Comparison of ENCODE assay signal across 8 cellular contexts in the genomic region with DNA sequence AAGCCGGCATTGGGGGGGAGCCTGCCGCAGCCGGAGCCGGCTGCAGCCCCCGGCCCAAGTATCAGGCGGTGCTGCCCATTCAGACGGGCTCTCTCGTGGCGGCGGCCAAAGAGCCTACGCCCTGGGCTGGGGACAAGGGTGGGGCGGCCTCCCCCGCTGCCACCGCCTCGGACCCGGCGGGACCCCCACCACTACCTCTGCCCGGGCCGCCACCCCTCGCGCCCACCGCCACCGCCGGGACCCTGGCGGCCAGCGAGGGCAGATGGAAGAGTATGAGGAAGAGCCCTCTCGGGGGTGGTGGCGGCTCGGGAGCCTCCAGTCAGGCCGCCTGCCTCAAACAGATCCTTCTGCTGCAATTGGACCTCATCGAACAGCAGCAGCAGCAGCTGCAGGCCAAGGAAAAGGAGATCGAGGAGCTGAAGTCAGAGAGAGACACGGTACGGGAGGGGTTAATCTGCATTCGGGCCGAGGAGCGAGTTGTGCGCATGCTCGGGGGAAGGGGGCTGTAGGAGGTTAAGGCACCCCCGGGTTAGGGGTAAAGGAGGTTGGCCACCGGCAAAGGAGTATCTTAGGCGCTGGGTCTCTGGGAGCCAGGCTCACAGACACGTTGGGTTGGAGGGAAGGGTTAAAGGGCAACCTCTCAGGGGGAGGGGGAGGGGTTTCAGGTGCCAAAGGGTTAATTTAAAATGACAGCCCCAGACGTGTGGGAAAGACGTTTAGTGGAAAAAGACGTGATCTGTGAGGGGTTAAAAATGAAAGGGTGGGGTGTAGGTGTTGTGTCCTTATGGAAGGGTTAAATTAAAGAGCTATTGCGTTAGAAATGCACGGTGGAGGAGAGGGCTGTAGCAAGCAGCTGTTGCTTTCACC. TPM values are rescaled to one million over a fixed set of nuclear protein-coding genes. Genes with fewer than 3 reads are reported as not detected.
DNase-seq lines count a peak whose midpoint lies in the region; ATAC-seq, FAIRE-seq and TF ChIP-seq lines count a peak whose summit lies in the region.

No MANE protein-coding gene starts in this region.

- H2BK12ac ChIP-seq in H1 (ENCODE audit: low read depth, low read length), result no peak overlapping the region

- no peak for TF ChIP-seq CTCF in HFF-Myc (IDR thresholded peaks at IDR 0.05; ENCODE audit: low read depth, low read length, missing control alignments)
- no peak for TF ChIP-seq CTCF in H1 (IDR thresholded peaks at IDR 0.05; ENCODE audit: control extremely low read depth in 1 of 3, insufficient read depth in 1 of 3, low read depth in 1 of 3, low read length in 3 of 3)
- TF ChIP-seq CTCF in mesothelial cell of epicardium (IDR thresholded peaks at IDR 0.05; ENCODE audit: unreplicated experiment), result no peak
- TF ChIP-seq CTCF in suprapubic skin (IDR thresholded peaks at IDR 0.05), result peak in 1 of 2 donors; percentile 6

- H3K27ac ChIP-seq in H1 (ENCODE audit: low read depth, low read length), result peak overlapping the region; percentile 80
- H3K27ac ChIP-seq in suprapubic skin, result peak overlapping the region; percentile 99

- H3K4me1 Mint-ChIP-seq in mesothelial cell of epicardium, result peaks cover 27% of the 10 kb centered on the region

- no peaks in the 10 kb centered on the region for H3K9me3 Mint-ChIP-seq in mesothelial cell of epicardium

- DNase-seq in ELF-1 (ENCODE audit: low read depth, low spot score) (peak; percentile 89), HFF-Myc (ENCODE audit: extremely low read depth, low read depth) (no peak), NCI-H345 (lab: John Stamatoyannopoulos, UW) (peak; percentile 53), H1 (ENCODE audit: low read depth in 1 of 2, low spot score in 2 of 2) (peak in 1 of 2 experiments; percentile 85), mesothelial cell of epicardium (ENCODE audit: low spot score in 2 of 2, unreplicated experiment in 2 of 2) (peak; percentile 53 to 67), suprapubic skin (ENCODE audit: low spot score in 2 of 2) (no peak)
- DNase-seq in activated CD4-positive, alpha-beta T cell treated with anti-CD3 and anti-CD28 coated beads, Interleukin-2, amount 50 U/mL, for 1 hour, result peak; percentile 49

- CTCF ChIA-PET in H1 (lab: Charles Lee; ENCODE audit: partially characterized antibody), result interaction anchor here (0.6 to 14.0 kb wide), 19 partner anchors 9 to 222 kb away, joined by 3 to 135 read pairs (median 4); a partner anchor contains a TSS

- H4K5ac ChIP-seq in H1 (ENCODE audit: insufficient read length, low read depth, low read length), result peak overlapping the region; percentile 70

- H2AFZ ChIP-seq in H1 (ENCODE audit: low read length), result no peak overlapping the region

- no peak for ATAC-seq in GM18520 (IDR thresholded peaks at IDR 0.05; ENCODE audit: unreplicated experiment)

- H3K27me3 ChIP-seq in H1 (replicated peaks in 1 of 4; ENCODE audit: control insufficient read depth in 3 of 4, extremely low read depth in 1 of 4, insufficient read depth in 3 of 4, low read length in 3 of 4) (no peaks in the 10 kb centered on the region; a peak in 1 of 7 replicates), suprapubic skin (no peaks in the 10 kb centered on the region)

- peaks cover 16% of the 10 kb centered on the region; the same call in 1 of the 2 replicates for H3K79me1 ChIP-seq in H1 (ENCODE audit: low read depth, low read length)

- TF ChIP-seq RAD21 in H1 (IDR thresholded peaks at IDR 0.05 in 1 of 2, conservative IDR thresholded peaks at IDR 0.05 in 1 of 2; ENCODE audit: low read depth in 2 of 2, low read length in 2 of 2), result 0 out of 4 replicates have a peak, but pooled peaks of 1 of the 2 experiments have one; percentile 6

- H2AK5ac ChIP-seq in H1 (ENCODE audit: low read depth, low read length), result no peak overlapping the region

- TF ChIP-seq EP300 in H1 (IDR thresholded peaks at IDR 0.05; ENCODE audit: borderline replicate concordance in 1 of 2, low read depth in 2 of 2, low read length in 2 of 2), result no peak
- no peak for TF ChIP-seq EP300 in suprapubic skin (IDR thresholded peaks at IDR 0.05)

- peak overlapping the region; percentile 95 for H3K27ac Mint-ChIP-seq in mesothelial cell of epicardium

- no peaks in the 10 kb centered on the region for H3K9me3 ChIP-seq in H1 (ENCODE audit: insufficient read depth in 2 of 2, low read depth in 1 of 2, low read length in 1 of 2)
- no peaks in the 10 kb centered on the region for H3K9me3 ChIP-seq in suprapubic skin

- peaks cover 17% of the 10 kb centered on the region for H3K36me3 Mint-ChIP-seq in mesothelial cell of epicardium

- H3K56ac ChIP-seq in H1 (replicated peaks; ENCODE audit: insufficient read length, low read depth, low read length), result peak overlapping the region; percentile 86

- peak overlapping the region; percentile 81 for H4K91ac ChIP-seq in H1 (replicated peaks; ENCODE audit: insufficient read length, low read length)

- peak overlapping the region; percentile 84 to 90 for H3K4me2 ChIP-seq in H1 (ENCODE audit: insufficient read depth in 1 of 2, low read depth in 2 of 2, low read length in 2 of 2)

- H3K4ac ChIP-seq in H1 (replicated peaks; ENCODE audit: insufficient read length, low read depth, low read length), result no peak overlapping the region

- no peak overlapping the region for H2BK20ac ChIP-seq in H1 (ENCODE audit: low read length)

- H2BK5ac ChIP-seq in H1 (ENCODE audit: low read depth, low read length), result 0 out of 2 replicates have a peak overlapping the region, but pooled peaks have one; percentile 81

- H4K20me1 ChIP-seq in H1 (replicated peaks in 1 of 2; ENCODE audit: control insufficient read depth in 1 of 2, insufficient read depth in 2 of 2, low read length in 2 of 2), result peaks cover 4 to 13% of the 10 kb centered on the region in 2 experiments

- H3K36me3 ChIP-seq in H1 (ENCODE audit: control insufficient read depth in 2 of 4, insufficient read depth in 4 of 4, low read length in 3 of 4), result peaks cover 12 to 29% (median 16%) of the 10 kb centered on the region in 4 experiments
- H3K36me3 ChIP-seq in suprapubic skin, result peaks cover 28% of the 10 kb centered on the region

- WGBS in H1 (ENCODE audit: extremely low coverage in 1 of 2, insufficient coverage in 1 of 2, insufficient read length in 1 of 2, insufficient replicate concordance in 2 of 2, low coverage in 1 of 2, low lambda C conversion rate in 2 of 2, missing lambda C conversion rate in 1 of 2), 2 experiments, result 0 to 100% methylated on average over 1 to 31 of the region's 48 CpGs
- 1% methylated on average over 34 of the region's 48 CpGs for WGBS in suprapubic skin

- H2BK120ac ChIP-seq in H1 (replicated peaks; ENCODE audit: low read depth, low read length), result no peak overlapping the region

- 0 out of 3 replicates have a peak, but pooled peaks of 1 of the 2 experiments have one; percentile 23 for TF ChIP-seq POLR2A in H1 (IDR thresholded peaks at IDR 0.05; ENCODE audit: control extremely low read depth in 1 of 2, low read depth in 2 of 2, low read length in 2 of 2)
- no peak for TF ChIP-seq POLR2A in suprapubic skin (IDR thresholded peaks at IDR 0.05)

- peak overlapping the region; percentile 60 for H3K18ac ChIP-seq in H1 (ENCODE audit: extremely low read depth, low read length)

- H3K14ac ChIP-seq in H1 (ENCODE audit: insufficient read length), result no peak overlapping the region

- POLR2A ChIA-PET in H1 (lab: Charles Lee; ENCODE audit: partially characterized antibody), result interaction anchor here (0.9 to 16.7 kb wide), 27 partner anchors 10 to 184 kb away, joined by 3 to 399 read pairs (median 6); a partner anchor contains a TSS

- H3K23ac ChIP-seq in H1 (ENCODE audit: insufficient read length), result no peak overlapping the region

- H3K4me3 ChIP-seq in HFF-Myc (replicated peaks; ENCODE audit: low read depth, low read length) (peak overlapping the region; percentile 91), H1 (ENCODE audit: extremely low read depth in 1 of 4, insufficient read depth in 2 of 4, low read depth in 3 of 4, low read length in 4 of 4) (peak overlapping the region; percentile 80 to 91 (median 86)), suprapubic skin (peak overlapping the region; percentile 99)

- H3K9ac ChIP-seq in H1 (replicated peaks in 1 of 4; ENCODE audit: extremely low read depth in 1 of 4, low read depth in 3 of 4, low read length in 3 of 4), result peak overlapping the region; percentile 76 to 94 (median 80); a peak in 6 of 7 replicates

- peaks cover 0 to 3% (median under 1%) of the 10 kb centered on the region in 4 experiments; a peak in 2 of 7 replicates for H3K4me1 ChIP-seq in H1 (replicated peaks in 1 of 4; ENCODE audit: control insufficient read depth in 3 of 4, insufficient read depth in 4 of 4, low read length in 3 of 4)
- H3K4me1 ChIP-seq in suprapubic skin, result peaks cover 38% of the 10 kb centered on the region

- 0 out of 2 replicates have a peak overlapping the region, but pooled peaks have one; percentile 19 for H2BK15ac ChIP-seq in H1 (ENCODE audit: low read length)

- H3K79me2 ChIP-seq in H1 (ENCODE audit: control insufficient read depth in 1 of 2, insufficient read depth in 2 of 2, low read length in 2 of 2), result peaks cover 22 to 68% of the 10 kb centered on the region in 2 experiments

- H3K27me3 Mint-ChIP-seq in mesothelial cell of epicardium (ENCODE audit: low read depth), result no peaks in the 10 kb centered on the region

- peak overlapping the region; percentile 98 for H3K4me3 Mint-ChIP-seq in mesothelial cell of epicardium

- H4K8ac ChIP-seq in H1 (ENCODE audit: extremely low read depth, insufficient read depth, low read length), result peak overlapping the region; percentile 73

- no peak for FAIRE-seq in H1 (lab: Jason Lieb, UNC)

- H3K23me2 ChIP-seq in H1 (ENCODE audit: low read depth, low read length), result peaks cover 17% of the 10 kb centered on the region; the same call in 1 of the 2 replicates

RNA-seq across cellular contexts. Expression of a gene that starts 1.4 kb away (rescaled TPM):
- 66.5 and 69.2 TPM in 2 replicates for total RNA-seq in H1 (2021; fragmentation: NEBNext Ultra II Directional; extraction: Animal tissue kit (Norgen Biotek cat#: 25700))
- 18.2 and 24.1 TPM in 2 replicates for polyA plus RNA-seq in H1 (2011; rRNA removed)
- 39.2 TPM for polyA plus RNA-seq in H1 (2011; cell fraction: cytosol; rRNA removed)
- 50.9 TPM for polyA plus RNA-seq in H1 (2011; cell fraction: nucleus; rRNA removed)
- polyA plus RNA-seq in H1 (2012, experiment 1 of 2), result 47.3 to 75.1 TPM (median 51.3 TPM) in 4 replicates
- 24.4 TPM for polyA plus RNA-seq in H1 (2012, experiment 2 of 2)
- 59.8 TPM for polyA plus RNA-seq in H1 (2013, experiment 1 of 2)
- 53.4 TPM for polyA plus RNA-seq in H1 (2013, experiment 2 of 2)
- 35.9 and 42.1 TPM in 2 replicates for polyA minus RNA-seq in H1 (2011; rRNA and poly(A)+ RNA removed)
- polyA minus RNA-seq in H1 (2011; cell fraction: cytosol; rRNA and poly(A)+ RNA removed), result 35.1 TPM
- polyA minus RNA-seq in H1 (2011; cell fraction: nucleus; rRNA and poly(A)+ RNA removed), result 36.6 TPM
- total RNA-seq in mesothelial cell of epicardium (132 to 139 TPM (median 135 TPM) in 3 replicates), suprapubic skin (100 to 1,000 TPM in 1 of 4 donors, 10 to 100 TPM in 3; 69.3 to 166 (median 86.9) TPM)

RNA-seq across cellular contexts. Expression of a gene that starts 17.2 kb away (rescaled TPM):
- 114 and 116 TPM in 2 replicates for total RNA-seq in H1 (2021; fragmentation: NEBNext Ultra II Directional; extraction: Animal tissue kit (Norgen Biotek cat#: 25700))
- polyA plus RNA-seq in H1 (2011; rRNA removed), result 80.2 and 85.7 TPM in 2 replicates
- 63.6 TPM for polyA plus RNA-seq in H1 (2011; cell fraction: cytosol; rRNA removed)
- polyA plus RNA-seq in H1 (2011; cell fraction: nucleus; rRNA removed), result 136 TPM
- 79.5 to 94.5 TPM (median 87.8 TPM) in 4 replicates for polyA plus RNA-seq in H1 (2012, experiment 1 of 2)
- 49.9 TPM for polyA plus RNA-seq in H1 (2012, experiment 2 of 2)
- polyA plus RNA-seq in H1 (2013, experiment 1 of 2), result 60.2 TPM
- 58.7 TPM for polyA plus RNA-seq in H1 (2013, experiment 2 of 2)
- polyA minus RNA-seq in H1 (2011; rRNA and poly(A)+ RNA removed), result 76.1 and 78.3 TPM in 2 replicates
- polyA minus RNA-seq in H1 (2011; cell fraction: cytosol; rRNA and poly(A)+ RNA removed), result 36.5 TPM
- 81.4 TPM for polyA minus RNA-seq in H1 (2011; cell fraction: nucleus; rRNA and poly(A)+ RNA removed)
- total RNA-seq in mesothelial cell of epicardium (103 to 107 TPM (median 107 TPM) in 3 replicates), suprapubic skin (10 to 100 TPM; 42.9 to 92.5 (median 61.2) TPM)

RNA-seq across cellular contexts. Expression of a gene that starts 22.8 kb away (rescaled TPM):
- 4.3 and 4.6 TPM in 2 replicates for total RNA-seq in H1 (2021; fragmentation: NEBNext Ultra II Directional; extraction: Animal tissue kit (Norgen Biotek cat#: 25700))
- 1.5 and 3.4 TPM in 2 replicates for polyA plus RNA-seq in H1 (2011; rRNA removed)
- polyA plus RNA-seq in H1 (2011; cell fraction: cytosol; rRNA removed), result 0.79 TPM
- 4.7 TPM for polyA plus RNA-seq in H1 (2011; cell fraction: nucleus; rRNA removed)
- polyA plus RNA-seq in H1 (2012, experiment 1 of 2), result 5.4 to 7.1 TPM (median 6.1 TPM) in 4 replicates
- 6.5 TPM for polyA plus RNA-seq in H1 (2012, experiment 2 of 2)
- 3.1 TPM for polyA plus RNA-seq in H1 (2013, experiment 1 of 2)
- polyA plus RNA-seq in H1 (2013, experiment 2 of 2), result 3.0 TPM
- 1.4 and 2.9 TPM in 2 replicates for polyA minus RNA-seq in H1 (2011; rRNA and poly(A)+ RNA removed)
- 2.5 TPM for polyA minus RNA-seq in H1 (2011; cell fraction: cytosol; rRNA and poly(A)+ RNA removed)
- polyA minus RNA-seq in H1 (2011; cell fraction: nucleus; rRNA and poly(A)+ RNA removed), result 2.7 TPM
- 2.4 to 2.6 TPM (median 2.6 TPM) in 3 replicates for total RNA-seq in mesothelial cell of epicardium
- total RNA-seq in suprapubic skin, result 100 to 1,000 TPM in 2 of 4 donors, 10 to 100 TPM in 2; 62.1 to 184 (median 96.0) TPM

RNA-seq across cellular contexts. Expression of a gene that starts 54.1 kb away (rescaled TPM):
- 18.1 and 20.2 TPM in 2 replicates for total RNA-seq in H1 (2021; fragmentation: NEBNext Ultra II Directional; extraction: Animal tissue kit (Norgen Biotek cat#: 25700))
- 20.0 and 25.0 TPM in 2 replicates for polyA plus RNA-seq in H1 (2011; rRNA removed)
- polyA plus RNA-seq in H1 (2011; cell fraction: cytosol; rRNA removed), result 18.6 TPM
- 80.0 TPM for polyA plus RNA-seq in H1 (2011; cell fraction: nucleus; rRNA removed)
- 19.0 to 23.2 TPM (median 20.9 TPM) in 4 replicates for polyA plus RNA-seq in H1 (2012, experiment 1 of 2)
- 16.1 TPM for polyA plus RNA-seq in H1 (2012, experiment 2 of 2)
- 9.5 TPM for polyA plus RNA-seq in H1 (2013, experiment 1 of 2)
- 8.0 TPM for polyA plus RNA-seq in H1 (2013, experiment 2 of 2)
- 14.1 and 20.0 TPM in 2 replicates for polyA minus RNA-seq in H1 (2011; rRNA and poly(A)+ RNA removed)
- polyA minus RNA-seq in H1 (2011; cell fraction: cytosol; rRNA and poly(A)+ RNA removed), result 12.9 TPM
- 27.9 TPM for polyA minus RNA-seq in H1 (2011; cell fraction: nucleus; rRNA and poly(A)+ RNA removed)
- total RNA-seq in mesothelial cell of epicardium (23.1 to 28.2 TPM (median 23.8 TPM) in 3 replicates), suprapubic skin (100 to 1,000 TPM; 221 to 547 (median 297) TPM)

Comparison
In these comparisons a context has a peak if more than half of its experiments do, and no peak if none do; other contexts are left out.
1. DNase-seq: peak in ELF-1 (single experiment), NCI-H345 (single experiment), activated CD4-positive, alpha-beta T cell treated with anti-CD3 and anti-CD28 coated beads, Interleukin-2, amount 50 U/mL, for 1 hour (single experiment) and mesothelial cell of epicardium (2 of 2); none in HFF-Myc (single experiment) and suprapubic skin (0 of 2).
2. RNA of a gene that starts 22.8 kb away (total RNA-seq): 62.1 to 184 TPM in suprapubic skin; 4.3 to 4.6 TPM in H1 and 2.4 to 2.6 TPM in mesothelial cell of epicardium; every median in the first group is over 10 times any median in the second.
3. Peak in every context shown above with its lines, with median percentiles within 50 percentile points of each other: H3K4me3 ChIP-seq.